ENCODE assay signal across 18 cellular contexts in genomic region chr2:23537991-23538390, GRCh38.
DNase-seq lines count a peak whose midpoint lies in the region; ATAC-seq and TF ChIP-seq lines count a peak whose summit lies in the region.
"Had no signal": no experiment of that assay in that cellular context is flagged by ENCODE, and none has a peak within 500 bp of the region (broad histone marks: within the 10 kb centered on the region; RNA-seq: fewer than 3 reads in every experiment).

No MANE protein-coding gene starts in this region.

- no peak overlapping the region for H3K27ac ChIP-seq in GM23248
- peak overlapping the region in 3 of 4 donors; percentile 27 to 77 (median 70) for H3K27ac ChIP-seq in tibial nerve
- H3K27ac ChIP-seq: SK-N-MC had no signal

- H3K4me3 ChIP-seq in GM23248: no peak overlapping the region
- H3K4me3 ChIP-seq in tibial nerve: no peak overlapping the region
- H3K4me3 ChIP-seq: GM12878, SK-N-MC had no signal

- H3K9ac ChIP-seq in GM23248: no peak overlapping the region

- no peaks in the 10 kb centered on the region for H3K79me2 ChIP-seq in GM23248 (ENCODE audit: insufficient read depth)

- no peak overlapping the region for H3K4me2 ChIP-seq in GM23248 (ENCODE audit: unreplicated experiment)

- H2AFZ ChIP-seq in GM23248: no peak overlapping the region

- no peak for TF ChIP-seq CTCF in tibial nerve (IDR thresholded peaks at IDR 0.05)

- TF ChIP-seq POLR2A in tibial nerve (IDR thresholded peaks at IDR 0.05): no peak

- H3K4me1 ChIP-seq in GM23248 (ENCODE audit: insufficient read depth): peaks cover 15% of the 10 kb centered on the region
- peaks cover 0 to 89% (median 25%) of the 10 kb centered on the region in 4 donors for H3K4me1 ChIP-seq in tibial nerve

- H3K9me2 ChIP-seq in GM23248 (ENCODE audit: insufficient read depth): no peaks in the 10 kb centered on the region

- WGBS in GM23248 (ENCODE audit: low coverage in 1 of 2, low lambda C conversion rate in 2 of 2, missing lambda C conversion rate in 2 of 2), 2 experiments: 92 to 96% methylated on average over 5 of the region's 5 CpGs
- 72 to 73% methylated on average over 5 of the region's 5 CpGs for WGBS in tibial nerve, 2 donors

- no peak for TF ChIP-seq EP300 in tibial nerve (IDR thresholded peaks at IDR 0.05)

- H4K20me1 ChIP-seq in GM23248 (ENCODE audit: insufficient read depth): no peaks in the 10 kb centered on the region

- in situ Hi-C loops in GM23248 (cut with MboI): no loop called here

- no peaks in the 10 kb centered on the region for H3K36me3 ChIP-seq in GM23248 (ENCODE audit: low read depth)
- no peaks in the 10 kb centered on the region for H3K36me3 ChIP-seq in tibial nerve

- H3K27me3 ChIP-seq in GM23248 (replicated peaks; ENCODE audit: insufficient read depth) (no peaks in the 10 kb centered on the region), tibial nerve (no peaks in the 10 kb centered on the region)

- ATAC-seq in SK-N-SH treated with all-trans-retinoic acid at 6 μM for 48 hours: peak; percentile 49; the same call in 2 of the 3 replicates
- no peak for ATAC-seq in left ventricle myocardium superior
- no peak for ATAC-seq in HG02870 (IDR thresholded peaks at IDR 0.05; ENCODE audit: unreplicated experiment)
- ATAC-seq: GM12878 had no signal

- no peaks in the 10 kb centered on the region for H3K9me3 ChIP-seq in GM23248 (ENCODE audit: low read depth)
- H3K9me3 ChIP-seq in tibial nerve: no peaks in the 10 kb centered on the region

- no peaks in the 10 kb centered on the region for H3F3A ChIP-seq in GM23248 (ENCODE audit: insufficient read depth)

- intact Hi-C loops in left ventricle myocardium superior (cut with micrococcal nuclease): no loop called here

- peak; percentile 31 for DNase-seq in GM23248
- DNase-seq in fibroblast of peridontal ligament (ENCODE audit: extremely low read depth): peak; percentile 69
- DNase-seq in tibial nerve (ENCODE audit: low spot score in 2 of 2): no peak
- DNase-seq in left ventricle myocardium superior: no peak
- DNase-seq in T1000 (lab: John Stamatoyannopoulos, UW): no peak
- DNase-seq: CD4-positive, CD25-positive, alpha-beta regulatory T cell; EL; GDM1; KBM-7; NCI-H146; NCI-H1930; NCI-H2107; NCI-H748 treated with DMSO at 0.1 percent for 48 hours; SIG-M5 had no signal

TF ChIP-seq in SK-N-SH treated with all-trans-retinoic acid at 6 μM for 48 hours, 23 proteins besides CTCF, POLR2A, EP300 and RAD21:
- TF ChIP-seq GLIS3 (CRISPR knock-in tag; IDR thresholded peaks at IDR 0.05) (no peak), PPARA (CRISPR knock-in tag; IDR thresholded peaks at IDR 0.05; ENCODE audit: borderline replicate concordance) (no peak), ESRRG (CRISPR knock-in tag; IDR thresholded peaks at IDR 0.05) (no peak), TCF4 (CRISPR knock-in tag; IDR thresholded peaks at IDR 0.05; ENCODE audit: borderline replicate concordance) (no peak), PATZ1 (CRISPR knock-in tag; IDR thresholded peaks at IDR 0.05; ENCODE audit: borderline replicate concordance) (no peak), SNAI2 (CRISPR knock-in tag; IDR thresholded peaks at IDR 0.05) (no peak), BACH2 (CRISPR knock-in tag; IDR thresholded peaks at IDR 0.05; ENCODE audit: borderline replicate concordance) (no peak), ZC3H10 (CRISPR knock-in tag; IDR thresholded peaks at IDR 0.05) (no peak), ZFP30 (CRISPR knock-in tag; IDR thresholded peaks at IDR 0.05) (no peak), CSDC2 (CRISPR knock-in tag; IDR thresholded peaks at IDR 0.05) (no peak), ZNF70 (CRISPR knock-in tag; IDR thresholded peaks at IDR 0.05) (no peak), ZFP3 (CRISPR knock-in tag; IDR thresholded peaks at IDR 0.05) (no peak), POU6F1 (CRISPR knock-in tag; IDR thresholded peaks at IDR 0.05; ENCODE audit: borderline replicate concordance, low read depth) (no peak), CSRNP3 (CRISPR knock-in tag; IDR thresholded peaks at IDR 0.05) (no peak), TSHZ2 (CRISPR knock-in tag; IDR thresholded peaks at IDR 0.05) (no peak), ARNTL (CRISPR knock-in tag; IDR thresholded peaks at IDR 0.05; ENCODE audit: borderline replicate concordance, low read depth) (no peak), ISL1 (CRISPR knock-in tag; IDR thresholded peaks at IDR 0.05) (no peak)

Comparison
In these comparisons a context has a peak if more than half of its experiments do, and no peak if none do; other contexts are left out.
1. DNase-seq: peak in GM23248 (single experiment) and fibroblast of peridontal ligament (single experiment); none in tibial nerve (0 of 2), left ventricle myocardium superior (single experiment) and T1000 (single experiment).